ENCODE assay signal across 1 cellular context in the genomic region with DNA sequence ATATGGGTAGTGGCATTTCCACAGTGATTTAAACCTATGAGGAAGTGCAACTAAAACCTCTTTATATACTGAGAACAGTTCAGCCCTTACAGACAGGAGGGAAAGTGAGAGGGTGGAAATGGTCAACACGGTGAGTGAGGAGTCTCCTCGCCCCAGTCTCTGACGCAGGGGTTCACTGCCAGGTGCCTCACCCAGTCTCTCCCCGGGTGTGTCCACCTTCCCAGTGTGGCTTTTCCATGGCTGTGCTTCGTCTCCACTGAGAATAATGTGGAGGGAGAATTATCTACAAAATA.
TF ChIP-seq lines count a peak whose summit lies in the region.

No MANE protein-coding gene starts in this region.

TF ChIP-seq in GM12878, 131 proteins besides CTCF, POLR2A, EP300 and RAD21 (continued from another document):
- TF ChIP-seq, protein P1, sequence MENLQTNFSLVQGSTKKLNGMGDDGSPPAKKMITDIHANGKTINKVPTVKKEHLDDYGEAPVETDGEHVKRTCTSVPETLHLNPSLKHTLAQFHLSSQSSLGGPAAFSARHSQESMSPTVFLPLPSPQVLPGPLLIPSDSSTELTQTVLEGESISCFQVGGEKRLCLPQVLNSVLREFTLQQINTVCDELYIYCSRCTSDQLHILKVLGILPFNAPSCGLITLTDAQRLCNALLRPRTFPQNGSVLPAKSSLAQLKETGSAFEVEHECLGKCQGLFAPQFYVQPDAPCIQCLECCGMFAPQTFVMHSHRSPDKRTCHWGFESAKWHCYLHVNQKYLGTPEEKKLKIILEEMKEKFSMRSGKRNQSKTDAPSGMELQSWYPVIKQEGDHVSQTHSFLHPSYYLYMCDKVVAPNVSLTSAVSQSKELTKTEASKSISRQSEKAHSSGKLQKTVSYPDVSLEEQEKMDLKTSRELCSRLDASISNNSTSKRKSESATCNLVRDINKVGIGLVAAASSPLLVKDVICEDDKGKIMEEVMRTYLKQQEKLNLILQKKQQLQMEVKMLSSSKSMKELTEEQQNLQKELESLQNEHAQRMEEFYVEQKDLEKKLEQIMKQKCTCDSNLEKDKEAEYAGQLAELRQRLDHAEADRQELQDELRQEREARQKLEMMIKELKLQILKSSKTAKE (IDR thresholded peaks at IDR 0.05; ENCODE audit: low read depth, poor library complexity, severe bottlenecking) = peak; percentile 50
- peak; percentile 96 for TF ChIP-seq SPI1 (IDR thresholded peaks at IDR 0.05; ENCODE audit: borderline replicate concordance, insufficient read depth, low read depth, low read length)
- no peak for TF ChIP-seq TCF3 (IDR thresholded peaks at IDR 0.05; ENCODE audit: borderline replicate concordance, insufficient read depth, low read depth, low read length)
- peak; percentile 42; the same call in 1 of the 2 replicates for TF ChIP-seq ATF7 (IDR thresholded peaks at IDR 0.05; ENCODE audit: low read depth)
- 0 out of 2 replicates have a peak, but pooled peaks have one; percentile 28 for TF ChIP-seq CHD2 (IDR thresholded peaks at IDR 0.05; ENCODE audit: borderline replicate concordance, low read depth, low read length)
- TF ChIP-seq NR2F1 (conservative IDR thresholded peaks at IDR 0.05) = no peak
- TF ChIP-seq, protein P2, sequence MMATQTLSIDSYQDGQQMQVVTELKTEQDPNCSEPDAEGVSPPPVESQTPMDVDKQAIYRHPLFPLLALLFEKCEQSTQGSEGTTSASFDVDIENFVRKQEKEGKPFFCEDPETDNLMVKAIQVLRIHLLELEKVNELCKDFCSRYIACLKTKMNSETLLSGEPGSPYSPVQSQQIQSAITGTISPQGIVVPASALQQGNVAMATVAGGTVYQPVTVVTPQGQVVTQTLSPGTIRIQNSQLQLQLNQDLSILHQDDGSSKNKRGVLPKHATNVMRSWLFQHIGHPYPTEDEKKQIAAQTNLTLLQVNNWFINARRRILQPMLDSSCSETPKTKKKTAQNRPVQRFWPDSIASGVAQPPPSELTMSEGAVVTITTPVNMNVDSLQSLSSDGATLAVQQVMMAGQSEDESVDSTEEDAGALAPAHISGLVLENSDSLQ (IDR thresholded peaks at IDR 0.05) = peak; percentile 22; the same call in 1 of the 2 replicates
- TF ChIP-seq, protein P3, sequence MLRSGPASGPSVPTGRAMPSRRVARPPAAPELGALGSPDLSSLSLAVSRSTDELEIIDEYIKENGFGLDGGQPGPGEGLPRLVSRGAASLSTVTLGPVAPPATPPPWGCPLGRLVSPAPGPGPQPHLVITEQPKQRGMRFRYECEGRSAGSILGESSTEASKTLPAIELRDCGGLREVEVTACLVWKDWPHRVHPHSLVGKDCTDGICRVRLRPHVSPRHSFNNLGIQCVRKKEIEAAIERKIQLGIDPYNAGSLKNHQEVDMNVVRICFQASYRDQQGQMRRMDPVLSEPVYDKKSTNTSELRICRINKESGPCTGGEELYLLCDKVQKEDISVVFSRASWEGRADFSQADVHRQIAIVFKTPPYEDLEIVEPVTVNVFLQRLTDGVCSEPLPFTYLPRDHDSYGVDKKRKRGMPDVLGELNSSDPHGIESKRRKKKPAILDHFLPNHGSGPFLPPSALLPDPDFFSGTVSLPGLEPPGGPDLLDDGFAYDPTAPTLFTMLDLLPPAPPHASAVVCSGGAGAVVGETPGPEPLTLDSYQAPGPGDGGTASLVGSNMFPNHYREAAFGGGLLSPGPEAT (IDR thresholded peaks at IDR 0.05; ENCODE audit: low read depth) = peak; percentile 33; the same call in 1 of the 2 replicates
- TF ChIP-seq MTA2 (IDR thresholded peaks at IDR 0.05; ENCODE audit: low read depth) = peak; percentile 66; the same call in 1 of the 2 replicates
- TF ChIP-seq IKZF2 (IDR thresholded peaks at IDR 0.05) = peak; percentile 69 to 75; a peak in 3 of 4 replicates
- TF ChIP-seq, protein P4, sequence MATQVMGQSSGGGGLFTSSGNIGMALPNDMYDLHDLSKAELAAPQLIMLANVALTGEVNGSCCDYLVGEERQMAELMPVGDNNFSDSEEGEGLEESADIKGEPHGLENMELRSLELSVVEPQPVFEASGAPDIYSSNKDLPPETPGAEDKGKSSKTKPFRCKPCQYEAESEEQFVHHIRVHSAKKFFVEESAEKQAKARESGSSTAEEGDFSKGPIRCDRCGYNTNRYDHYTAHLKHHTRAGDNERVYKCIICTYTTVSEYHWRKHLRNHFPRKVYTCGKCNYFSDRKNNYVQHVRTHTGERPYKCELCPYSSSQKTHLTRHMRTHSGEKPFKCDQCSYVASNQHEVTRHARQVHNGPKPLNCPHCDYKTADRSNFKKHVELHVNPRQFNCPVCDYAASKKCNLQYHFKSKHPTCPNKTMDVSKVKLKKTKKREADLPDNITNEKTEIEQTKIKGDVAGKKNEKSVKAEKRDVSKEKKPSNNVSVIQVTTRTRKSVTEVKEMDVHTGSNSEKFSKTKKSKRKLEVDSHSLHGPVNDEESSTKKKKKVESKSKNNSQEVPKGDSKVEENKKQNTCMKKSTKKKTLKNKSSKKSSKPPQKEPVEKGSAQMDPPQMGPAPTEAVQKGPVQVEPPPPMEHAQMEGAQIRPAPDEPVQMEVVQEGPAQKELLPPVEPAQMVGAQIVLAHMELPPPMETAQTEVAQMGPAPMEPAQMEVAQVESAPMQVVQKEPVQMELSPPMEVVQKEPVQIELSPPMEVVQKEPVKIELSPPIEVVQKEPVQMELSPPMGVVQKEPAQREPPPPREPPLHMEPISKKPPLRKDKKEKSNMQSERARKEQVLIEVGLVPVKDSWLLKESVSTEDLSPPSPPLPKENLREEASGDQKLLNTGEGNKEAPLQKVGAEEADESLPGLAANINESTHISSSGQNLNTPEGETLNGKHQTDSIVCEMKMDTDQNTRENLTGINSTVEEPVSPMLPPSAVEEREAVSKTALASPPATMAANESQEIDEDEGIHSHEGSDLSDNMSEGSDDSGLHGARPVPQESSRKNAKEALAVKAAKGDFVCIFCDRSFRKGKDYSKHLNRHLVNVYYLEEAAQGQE (IDR thresholded peaks at IDR 0.05; ENCODE audit: low read depth, low read length) = no peak
- peak; percentile 8; the same call in 1 of the 2 replicates for TF ChIP-seq SMC3 (IDR thresholded peaks at IDR 0.05; ENCODE audit: borderline replicate concordance, low read length)
- no peak for TF ChIP-seq BMI1 (IDR thresholded peaks at IDR 0.05; ENCODE audit: borderline replicate concordance)
- peak; percentile 69; the same call in 1 of the 2 replicates for TF ChIP-seq NBN (IDR thresholded peaks at IDR 0.05)
- peak; percentile 68; the same call in 1 of the 2 replicates for TF ChIP-seq DPF2 (IDR thresholded peaks at IDR 0.05)
- TF ChIP-seq BHLHE40 (IDR thresholded peaks at IDR 0.05; ENCODE audit: borderline replicate concordance in 1 of 2, low read depth in 2 of 2, low read length in 1 of 2) = peak; percentile 36 to 57; a peak in 2 of 4 replicates
- peak; percentile 16; the same call in 1 of the 2 replicates for TF ChIP-seq RUNX3 (IDR thresholded peaks at IDR 0.05; ENCODE audit: low read length)
- peak; percentile 76; the same call in 1 of the 2 replicates for TF ChIP-seq BACH1 (IDR thresholded peaks at IDR 0.05; ENCODE audit: borderline replicate concordance)
- TF ChIP-seq, protein P5, sequence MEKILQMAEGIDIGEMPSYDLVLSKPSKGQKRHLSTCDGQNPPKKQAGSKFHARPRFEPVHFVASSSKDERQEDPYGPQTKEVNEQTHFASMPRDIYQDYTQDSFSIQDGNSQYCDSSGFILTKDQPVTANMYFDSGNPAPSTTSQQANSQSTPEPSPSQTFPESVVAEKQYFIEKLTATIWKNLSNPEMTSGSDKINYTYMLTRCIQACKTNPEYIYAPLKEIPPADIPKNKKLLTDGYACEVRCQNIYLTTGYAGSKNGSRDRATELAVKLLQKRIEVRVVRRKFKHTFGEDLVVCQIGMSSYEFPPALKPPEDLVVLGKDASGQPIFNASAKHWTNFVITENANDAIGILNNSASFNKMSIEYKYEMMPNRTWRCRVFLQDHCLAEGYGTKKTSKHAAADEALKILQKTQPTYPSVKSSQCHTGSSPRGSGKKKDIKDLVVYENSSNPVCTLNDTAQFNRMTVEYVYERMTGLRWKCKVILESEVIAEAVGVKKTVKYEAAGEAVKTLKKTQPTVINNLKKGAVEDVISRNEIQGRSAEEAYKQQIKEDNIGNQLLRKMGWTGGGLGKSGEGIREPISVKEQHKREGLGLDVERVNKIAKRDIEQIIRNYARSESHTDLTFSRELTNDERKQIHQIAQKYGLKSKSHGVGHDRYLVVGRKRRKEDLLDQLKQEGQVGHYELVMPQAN (conservative IDR thresholded peaks at IDR 0.05) = no peak
- peak; percentile 63 for TF ChIP-seq IKZF1 (conservative IDR thresholded peaks at IDR 0.05)
TF ChIP-seq in GM12878: peak in this region for 16.
